8 cellular contexts compared by ENCODE assay signal in genomic region chr3:69326821-69327433, GRCh38. TPM values are rescaled to one million over a fixed set of nuclear protein-coding genes. Genes with fewer than 3 reads are reported as not detected.
DNase-seq lines count a peak whose midpoint lies in the region; ATAC-seq, FAIRE-seq and TF ChIP-seq lines count a peak whose summit lies in the region.

No MANE protein-coding gene starts in this region.

- H3K27me3 Mint-ChIP-seq in T-helper 1 cell treated with Interleukin-12 subunit alpha and Interleukin-12 subunit beta and Interleukin-4 antibody, amounts not matched to agents 30 μg/mL and 1 μg/mL, for 36 hours (ENCODE audit: low read depth): no peaks in the 10 kb centered on the region

- no peak for TF ChIP-seq POLR2A in gastroesophageal sphincter (IDR thresholded peaks at IDR 0.05)

- H3K4me1 ChIP-seq in gastroesophageal sphincter: peaks cover 0 to 27% (median 3%) of the 10 kb centered on the region in 3 donors

- ATAC-seq in HG02588 (IDR thresholded peaks at IDR 0.05; ENCODE audit: unreplicated experiment) (peak; percentile 92), gastroesophageal sphincter (peak; percentile 15)

- no peak for TF ChIP-seq CTCF in gastroesophageal sphincter (IDR thresholded peaks at IDR 0.05)

- peaks cover 41% of the 10 kb centered on the region for H3K4me1 Mint-ChIP-seq in T-helper 1 cell treated with Interleukin-12 subunit alpha and Interleukin-12 subunit beta and Interleukin-4 antibody, amounts not matched to agents 30 μg/mL and 1 μg/mL, for 36 hours (ENCODE audit: low read depth)

- H3K27me3 ChIP-seq in gastroesophageal sphincter: no peaks in the 10 kb centered on the region

- TF ChIP-seq EP300 in gastroesophageal sphincter (IDR thresholded peaks at IDR 0.05): no peak

- no peaks in the 10 kb centered on the region for H3K9me3 ChIP-seq in gastroesophageal sphincter

- peak; percentile 89 for FAIRE-seq in GM18507 (lab: Jason Lieb, UNC)

- no peak overlapping the region for H3K4me3 ChIP-seq in gastroesophageal sphincter

- WGBS in gastroesophageal sphincter (ENCODE audit: low coverage in 1 of 2), 2 donors: 18 to 49% methylated on average over 4 to 5 of the region's 5 CpGs

- H3K9me3 Mint-ChIP-seq in T-helper 1 cell treated with Interleukin-12 subunit alpha and Interleukin-12 subunit beta and Interleukin-4 antibody, amounts not matched to agents 30 μg/mL and 1 μg/mL, for 36 hours: no peaks in the 10 kb centered on the region

- H3K27ac ChIP-seq in gastroesophageal sphincter: peak overlapping the region in 1 of 4 donors; percentile 35
- H3K27ac ChIP-seq in temporal lobe (ENCODE audit: low read depth, low read length): peak overlapping the region; percentile 72

- H3K36me3 Mint-ChIP-seq in T-helper 1 cell treated with Interleukin-12 subunit alpha and Interleukin-12 subunit beta and Interleukin-4 antibody, amounts not matched to agents 30 μg/mL and 1 μg/mL, for 36 hours (ENCODE audit: low read depth): peaks cover 4% of the 10 kb centered on the region

- H3K27ac Mint-ChIP-seq in T-helper 1 cell treated with Interleukin-12 subunit alpha and Interleukin-12 subunit beta and Interleukin-4 antibody, amounts not matched to agents 30 μg/mL and 1 μg/mL, for 36 hours: peak overlapping the region; percentile 67

- H3K4me3 Mint-ChIP-seq in T-helper 1 cell treated with Interleukin-12 subunit alpha and Interleukin-12 subunit beta and Interleukin-4 antibody, amounts not matched to agents 30 μg/mL and 1 μg/mL, for 36 hours: peak overlapping the region; percentile 56

- no peaks in the 10 kb centered on the region for H3K36me3 ChIP-seq in gastroesophageal sphincter

- DNase-seq in GM18507 (ENCODE audit: extremely low spot score, insufficient read length, low read depth) (peak; percentile 9), middle frontal gyrus (ENCODE audit: extremely low spot score, low spot score) (no peak), glomerular visceral epithelial cell (ENCODE audit: extremely low spot score) (no peak), COR-L47 (lab: John Stamatoyannopoulos, UW) (no peak)

RNA-seq across cellular contexts. Expression of gene FRMD4B, which starts 59.0 kb away (rescaled TPM):
- 10 to 100 TPM in 3 of 4 donors, 1 to 10 TPM in 1; 7.1 to 22.3 (median 19.8) TPM for total RNA-seq in gastroesophageal sphincter
- 49.9 TPM for total RNA-seq in temporal lobe
